In the genomic region with DNA sequence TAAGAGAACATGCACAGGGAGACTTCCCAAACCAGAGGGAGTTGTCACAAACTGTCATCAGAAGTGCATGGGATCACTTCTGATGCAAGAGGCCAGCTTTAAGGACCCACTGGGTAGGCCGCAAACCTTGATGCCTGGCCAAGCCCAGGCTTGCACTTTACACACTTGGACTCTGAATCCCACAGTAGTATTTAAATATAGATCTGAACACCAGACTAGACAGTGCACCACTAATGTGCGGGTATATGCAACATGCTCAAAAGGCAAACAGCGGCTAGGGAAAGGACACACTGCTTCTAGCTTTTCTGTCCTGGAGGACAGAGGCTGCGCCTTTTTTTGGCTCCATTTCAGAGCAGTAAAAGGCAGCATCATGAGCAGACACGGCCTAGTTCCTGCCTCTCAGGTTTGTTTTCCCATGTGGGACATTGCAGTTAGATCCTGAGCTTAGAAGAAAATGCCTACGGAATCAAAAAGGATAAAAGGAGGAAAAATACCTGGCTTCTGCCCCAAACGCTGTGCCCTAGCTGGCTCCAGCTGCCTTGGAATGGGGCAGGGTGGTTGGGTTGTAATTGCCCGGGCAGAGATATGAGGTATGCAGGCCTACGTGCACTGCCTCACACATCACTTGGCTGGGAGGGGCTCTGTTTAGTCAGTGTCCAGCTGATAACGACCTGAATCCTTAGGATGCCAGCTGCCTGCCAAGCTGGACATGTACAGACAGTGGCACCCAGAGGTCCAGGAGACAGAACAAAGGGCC, we compare ENCODE assay signal across 1 cellular context.
TF ChIP-seq lines count a peak whose summit lies in the region.

No MANE protein-coding gene starts in this region.

TF ChIP-seq in HepG2, 621 proteins besides CTCF, POLR2A, EP300 and RAD21 (continued from another document and continues in another):
- TF ChIP-seq FOXP4 (CRISPR knock-in tag; IDR thresholded peaks at IDR 0.05) (peak; percentile 73), ZNF234 (CRISPR knock-in tag; conservative IDR thresholded peaks at IDR 0.05) (no peak), ZNF577 (CRISPR knock-in tag; IDR thresholded peaks at IDR 0.05; ENCODE audit: borderline replicate concordance, low read depth) (no peak), ZBTB44 (CRISPR knock-in tag; IDR thresholded peaks at IDR 0.05) (0 out of 2 replicates have a peak, but pooled peaks have one; percentile 6), HOXA5 (CRISPR knock-in tag; IDR thresholded peaks at IDR 0.05) (0 out of 2 replicates have a peak, but pooled peaks have one; percentile 89), AKAP8 (CRISPR knock-in tag; IDR thresholded peaks at IDR 0.05) (0 out of 2 replicates have a peak, but pooled peaks have one; percentile 41), USF2 (IDR thresholded peaks at IDR 0.05; ENCODE audit: low read depth, low read length) (no peak), USF2 (CRISPR knock-in tag; IDR thresholded peaks at IDR 0.05; ENCODE audit: borderline replicate concordance) (peak; percentile 58), EZH2 (conservative IDR thresholded peaks at IDR 0.05; ENCODE audit: low read depth, low read length) (no peak), MEIS2 (CRISPR knock-in tag; IDR thresholded peaks at IDR 0.05) (peak; percentile 91), ZNF274 (CRISPR knock-in tag; IDR thresholded peaks at IDR 0.05) (no peak; the same call in 1 of the 2 replicates), KMT2A (CRISPR knock-in tag; IDR thresholded peaks at IDR 0.05) (peak; percentile 73; the same call in 1 of the 2 replicates), MBNL3 (CRISPR knock-in tag; conservative IDR thresholded peaks at IDR 0.05) (0 out of 2 replicates have a peak, but pooled peaks have one; percentile 11), RBFOX2 (IDR thresholded peaks at IDR 0.05; ENCODE audit: low read depth, low read length) (peak; percentile 74), PLRG1 (conservative IDR thresholded peaks at IDR 0.05) (no peak), HNRNPL (IDR thresholded peaks at IDR 0.05; ENCODE audit: low read depth, low read length) (peak; percentile 99), DR1 (CRISPR knock-in tag; IDR thresholded peaks at IDR 0.05) (no peak), GLI4 (CRISPR knock-in tag; IDR thresholded peaks at IDR 0.05; ENCODE audit: borderline replicate concordance) (peak; percentile 68; the same call in 1 of the 2 replicates)
- TF ChIP-seq, protein P1, sequence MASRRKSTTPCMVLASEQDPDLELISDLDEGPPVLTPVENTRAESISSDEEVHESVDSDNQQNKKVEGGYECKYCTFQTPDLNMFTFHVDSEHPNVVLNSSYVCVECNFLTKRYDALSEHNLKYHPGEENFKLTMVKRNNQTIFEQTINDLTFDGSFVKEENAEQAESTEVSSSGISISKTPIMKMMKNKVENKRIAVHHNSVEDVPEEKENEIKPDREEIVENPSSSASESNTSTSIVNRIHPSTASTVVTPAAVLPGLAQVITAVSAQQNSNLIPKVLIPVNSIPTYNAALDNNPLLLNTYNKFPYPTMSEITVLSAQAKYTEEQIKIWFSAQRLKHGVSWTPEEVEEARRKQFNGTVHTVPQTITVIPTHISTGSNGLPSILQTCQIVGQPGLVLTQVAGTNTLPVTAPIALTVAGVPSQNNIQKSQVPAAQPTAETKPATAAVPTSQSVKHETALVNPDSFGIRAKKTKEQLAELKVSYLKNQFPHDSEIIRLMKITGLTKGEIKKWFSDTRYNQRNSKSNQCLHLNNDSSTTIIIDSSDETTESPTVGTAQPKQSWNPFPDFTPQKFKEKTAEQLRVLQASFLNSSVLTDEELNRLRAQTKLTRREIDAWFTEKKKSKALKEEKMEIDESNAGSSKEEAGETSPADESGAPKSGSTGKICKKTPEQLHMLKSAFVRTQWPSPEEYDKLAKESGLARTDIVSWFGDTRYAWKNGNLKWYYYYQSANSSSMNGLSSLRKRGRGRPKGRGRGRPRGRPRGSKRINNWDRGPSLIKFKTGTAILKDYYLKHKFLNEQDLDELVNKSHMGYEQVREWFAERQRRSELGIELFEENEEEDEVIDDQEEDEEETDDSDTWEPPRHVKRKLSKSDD (CRISPR knock-in tag; IDR thresholded peaks at IDR 0.05; ENCODE audit: low read depth), result 0 out of 2 replicates have a peak, but pooled peaks have one; percentile 11
- TF ChIP-seq, protein P2, sequence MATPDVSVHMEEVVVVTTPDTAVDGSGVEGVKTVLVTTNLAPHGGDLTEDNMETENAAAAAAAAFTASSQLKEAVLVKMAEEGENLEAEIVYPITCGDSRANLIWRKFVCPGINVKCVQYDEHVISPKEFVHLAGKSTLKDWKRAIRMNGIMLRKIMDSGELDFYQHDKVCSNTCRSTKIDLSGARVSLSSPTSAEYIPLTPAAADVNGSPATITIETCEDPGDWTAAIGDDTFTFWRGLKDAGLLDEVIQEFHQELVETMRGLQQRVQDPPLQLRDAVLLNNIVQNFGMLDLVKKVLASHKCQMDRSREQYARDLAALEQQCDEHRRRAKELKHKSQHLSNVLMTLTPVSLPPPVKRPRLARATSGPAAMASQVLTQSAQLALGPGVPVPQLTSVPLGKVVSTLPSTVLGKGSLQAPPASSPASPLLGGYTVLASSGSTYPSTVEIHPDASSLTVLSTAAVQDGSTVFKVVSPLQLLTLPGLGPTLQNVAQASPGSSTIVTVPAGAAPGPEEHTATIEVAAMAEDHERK (CRISPR knock-in tag; IDR thresholded peaks at IDR 0.05; ENCODE audit: low read depth), result no peak
- TF ChIP-seq, protein P3, sequence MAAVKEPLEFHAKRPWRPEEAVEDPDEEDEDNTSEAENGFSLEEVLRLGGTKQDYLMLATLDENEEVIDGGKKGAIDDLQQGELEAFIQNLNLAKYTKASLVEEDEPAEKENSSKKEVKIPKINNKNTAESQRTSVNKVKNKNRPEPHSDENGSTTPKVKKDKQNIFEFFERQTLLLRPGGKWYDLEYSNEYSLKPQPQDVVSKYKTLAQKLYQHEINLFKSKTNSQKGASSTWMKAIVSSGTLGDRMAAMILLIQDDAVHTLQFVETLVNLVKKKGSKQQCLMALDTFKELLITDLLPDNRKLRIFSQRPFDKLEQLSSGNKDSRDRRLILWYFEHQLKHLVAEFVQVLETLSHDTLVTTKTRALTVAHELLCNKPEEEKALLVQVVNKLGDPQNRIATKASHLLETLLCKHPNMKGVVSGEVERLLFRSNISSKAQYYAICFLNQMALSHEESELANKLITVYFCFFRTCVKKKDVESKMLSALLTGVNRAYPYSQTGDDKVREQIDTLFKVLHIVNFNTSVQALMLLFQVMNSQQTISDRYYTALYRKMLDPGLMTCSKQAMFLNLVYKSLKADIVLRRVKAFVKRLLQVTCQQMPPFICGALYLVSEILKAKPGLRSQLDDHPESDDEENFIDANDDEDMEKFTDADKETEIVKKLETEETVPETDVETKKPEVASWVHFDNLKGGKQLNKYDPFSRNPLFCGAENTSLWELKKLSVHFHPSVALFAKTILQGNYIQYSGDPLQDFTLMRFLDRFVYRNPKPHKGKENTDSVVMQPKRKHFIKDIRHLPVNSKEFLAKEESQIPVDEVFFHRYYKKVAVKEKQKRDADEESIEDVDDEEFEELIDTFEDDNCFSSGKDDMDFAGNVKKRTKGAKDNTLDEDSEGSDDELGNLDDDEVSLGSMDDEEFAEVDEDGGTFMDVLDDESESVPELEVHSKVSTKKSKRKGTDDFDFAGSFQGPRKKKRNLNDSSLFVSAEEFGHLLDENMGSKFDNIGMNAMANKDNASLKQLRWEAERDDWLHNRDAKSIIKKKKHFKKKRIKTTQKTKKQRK (IDR thresholded peaks at IDR 0.05; ENCODE audit: low read length), result no peak
- TF ChIP-seq, protein P4, sequence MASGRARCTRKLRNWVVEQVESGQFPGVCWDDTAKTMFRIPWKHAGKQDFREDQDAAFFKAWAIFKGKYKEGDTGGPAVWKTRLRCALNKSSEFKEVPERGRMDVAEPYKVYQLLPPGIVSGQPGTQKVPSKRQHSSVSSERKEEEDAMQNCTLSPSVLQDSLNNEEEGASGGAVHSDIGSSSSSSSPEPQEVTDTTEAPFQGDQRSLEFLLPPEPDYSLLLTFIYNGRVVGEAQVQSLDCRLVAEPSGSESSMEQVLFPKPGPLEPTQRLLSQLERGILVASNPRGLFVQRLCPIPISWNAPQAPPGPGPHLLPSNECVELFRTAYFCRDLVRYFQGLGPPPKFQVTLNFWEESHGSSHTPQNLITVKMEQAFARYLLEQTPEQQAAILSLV (CRISPR knock-in tag; IDR thresholded peaks at IDR 0.05; ENCODE audit: borderline replicate concordance), result no peak; the same call in 1 of the 2 replicates
- TF ChIP-seq, protein P5, sequence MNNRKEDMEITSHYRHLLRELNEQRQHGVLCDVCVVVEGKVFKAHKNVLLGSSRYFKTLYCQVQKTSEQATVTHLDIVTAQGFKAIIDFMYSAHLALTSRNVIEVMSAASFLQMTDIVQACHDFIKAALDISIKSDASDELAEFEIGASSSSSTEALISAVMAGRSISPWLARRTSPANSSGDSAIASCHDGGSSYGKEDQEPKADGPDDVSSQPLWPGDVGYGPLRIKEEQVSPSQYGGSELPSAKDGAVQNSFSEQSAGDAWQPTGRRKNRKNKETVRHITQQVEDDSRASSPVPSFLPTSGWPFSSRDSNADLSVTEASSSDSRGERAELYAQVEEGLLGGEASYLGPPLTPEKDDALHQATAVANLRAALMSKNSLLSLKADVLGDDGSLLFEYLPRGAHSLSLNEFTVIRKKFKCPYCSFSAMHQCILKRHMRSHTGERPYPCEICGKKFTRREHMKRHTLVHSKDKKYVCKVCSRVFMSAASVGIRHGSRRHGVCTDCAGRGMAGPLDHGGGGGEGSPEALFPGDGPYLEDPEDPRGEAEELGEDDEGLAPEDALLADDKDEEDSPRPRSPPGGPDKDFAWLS (CRISPR knock-in tag; IDR thresholded peaks at IDR 0.05; ENCODE audit: borderline replicate concordance), result no peak
- TF ChIP-seq, protein P6, sequence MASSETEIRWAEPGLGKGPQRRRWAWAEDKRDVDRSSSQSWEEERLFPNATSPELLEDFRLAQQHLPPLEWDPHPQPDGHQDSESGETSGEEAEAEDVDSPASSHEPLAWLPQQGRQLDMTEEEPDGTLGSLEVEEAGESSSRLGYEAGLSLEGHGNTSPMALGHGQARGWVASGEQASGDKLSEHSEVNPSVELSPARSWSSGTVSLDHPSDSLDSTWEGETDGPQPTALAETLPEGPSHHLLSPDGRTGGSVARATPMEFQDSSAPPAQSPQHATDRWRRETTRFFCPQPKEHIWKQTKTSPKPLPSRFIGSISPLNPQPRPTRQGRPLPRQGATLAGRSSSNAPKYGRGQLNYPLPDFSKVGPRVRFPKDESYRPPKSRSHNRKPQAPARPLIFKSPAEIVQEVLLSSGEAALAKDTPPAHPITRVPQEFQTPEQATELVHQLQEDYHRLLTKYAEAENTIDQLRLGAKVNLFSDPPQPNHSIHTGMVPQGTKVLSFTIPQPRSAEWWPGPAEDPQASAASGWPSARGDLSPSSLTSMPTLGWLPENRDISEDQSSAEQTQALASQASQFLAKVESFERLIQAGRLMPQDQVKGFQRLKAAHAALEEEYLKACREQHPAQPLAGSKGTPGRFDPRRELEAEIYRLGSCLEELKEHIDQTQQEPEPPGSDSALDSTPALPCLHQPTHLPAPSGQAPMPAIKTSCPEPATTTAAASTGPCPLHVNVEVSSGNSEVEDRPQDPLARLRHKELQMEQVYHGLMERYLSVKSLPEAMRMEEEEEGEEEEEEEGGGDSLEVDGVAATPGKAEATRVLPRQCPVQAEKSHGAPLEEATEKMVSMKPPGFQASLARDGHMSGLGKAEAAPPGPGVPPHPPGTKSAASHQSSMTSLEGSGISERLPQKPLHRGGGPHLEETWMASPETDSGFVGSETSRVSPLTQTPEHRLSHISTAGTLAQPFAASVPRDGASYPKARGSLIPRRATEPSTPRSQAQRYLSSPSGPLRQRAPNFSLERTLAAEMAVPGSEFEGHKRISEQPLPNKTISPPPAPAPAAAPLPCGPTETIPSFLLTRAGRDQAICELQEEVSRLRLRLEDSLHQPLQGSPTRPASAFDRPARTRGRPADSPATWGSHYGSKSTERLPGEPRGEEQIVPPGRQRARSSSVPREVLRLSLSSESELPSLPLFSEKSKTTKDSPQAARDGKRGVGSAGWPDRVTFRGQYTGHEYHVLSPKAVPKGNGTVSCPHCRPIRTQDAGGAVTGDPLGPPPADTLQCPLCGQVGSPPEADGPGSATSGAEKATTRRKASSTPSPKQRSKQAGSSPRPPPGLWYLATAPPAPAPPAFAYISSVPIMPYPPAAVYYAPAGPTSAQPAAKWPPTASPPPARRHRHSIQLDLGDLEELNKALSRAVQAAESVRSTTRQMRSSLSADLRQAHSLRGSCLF (CRISPR knock-in tag; IDR thresholded peaks at IDR 0.05; ENCODE audit: borderline replicate concordance), result no peak
